ENCODE assay signal across 6 cellular contexts in the genomic region with DNA sequence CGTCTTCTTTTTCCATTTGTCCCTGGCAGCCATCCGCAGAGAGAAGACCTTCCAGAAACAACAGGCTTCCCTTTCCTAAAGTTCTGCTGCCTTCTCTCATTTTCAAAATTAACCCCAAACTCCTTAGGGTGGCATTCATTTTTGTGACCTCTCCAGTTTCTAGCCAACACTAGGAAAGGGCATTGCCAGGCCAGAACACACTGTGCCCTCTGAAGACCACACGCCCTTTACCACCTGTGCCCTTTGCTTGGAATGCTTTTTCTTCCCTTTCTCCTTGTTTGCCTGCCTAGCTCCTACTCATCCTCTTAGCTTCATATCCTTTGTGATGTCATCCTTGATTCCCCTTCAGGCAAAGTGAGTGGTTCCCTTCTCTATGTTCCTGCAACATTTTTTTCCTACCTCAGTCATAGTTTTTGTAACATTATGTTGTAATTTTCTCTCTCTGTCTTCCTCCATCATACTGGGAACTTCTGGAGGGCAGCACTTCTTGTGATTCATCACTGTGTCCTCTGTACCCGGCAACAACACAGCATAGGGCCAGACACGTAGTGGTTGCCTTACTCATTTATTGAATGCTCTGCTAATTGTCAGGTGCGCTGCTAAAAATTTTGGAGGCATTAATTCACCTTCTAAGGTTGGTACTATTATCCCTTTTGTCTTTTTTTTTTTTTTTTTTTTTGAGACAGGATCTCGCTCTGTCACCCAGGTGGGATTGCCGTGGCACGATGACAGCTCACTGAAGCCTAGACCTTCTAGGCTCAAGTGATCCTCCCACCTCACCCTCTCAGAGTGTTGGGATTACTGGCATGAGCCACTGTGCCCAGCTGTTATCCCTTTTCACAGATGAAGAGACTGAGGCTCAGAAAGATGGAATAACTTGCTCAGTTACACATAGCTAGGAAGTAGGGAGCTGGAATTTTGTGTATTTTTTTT. TPM values are rescaled to one million over a fixed set of nuclear protein-coding genes. Genes with fewer than 3 reads are reported as not detected.
DNase-seq lines count a peak whose midpoint lies in the region; TF ChIP-seq lines count a peak whose summit lies in the region.

No MANE protein-coding gene starts in this region.

- H3K27me3 ChIP-seq in prostate gland (replicated peaks; ENCODE audit: insufficient read depth) = no peaks in the 10 kb centered on the region

- no peak for TF ChIP-seq POLR2A in prostate gland (IDR thresholded peaks at IDR 0.05)

- 54% methylated on average over 9 of the region's 9 CpGs for WGBS in prostate gland

- no peak for DNase-seq in LNCaP clone FGC (ENCODE audit: low read depth)
- peak; percentile 31 for DNase-seq in dedifferentiated amniotic fluid mesenchymal stem cell (ENCODE audit: extremely low spot score)
- no peak for DNase-seq in prostate gland (ENCODE audit: low spot score)
- no peak for DNase-seq in retina
- DNase-seq in cerebellum (ENCODE audit: low spot score) = no peak
- DNase-seq in nucleus accumbens (lab: John Stamatoyannopoulos, UW) = no peak

- intact Hi-C loops in prostate gland (cut with DNase I) = no loop called here

- H3K36me3 ChIP-seq in prostate gland = peaks cover 5 to 18% of the 10 kb centered on the region in 2 donors

- TF ChIP-seq CTCF in LNCaP clone FGC (IDR thresholded peaks at IDR 0.05; ENCODE audit: control insufficient read depth, extremely low read depth, insufficient read depth) (no peak), prostate gland (IDR thresholded peaks at IDR 0.05) (no peak)

- H3K4me1 ChIP-seq in prostate gland (replicated peaks) = peaks cover 3% of the 10 kb centered on the region

- peak overlapping the region; percentile 96 to 98 for H3K27ac ChIP-seq in prostate gland

- no peaks in the 10 kb centered on the region for H3K9me3 ChIP-seq in prostate gland

- H3K4me3 ChIP-seq in LNCaP clone FGC (ENCODE audit: low read depth, low read length) (peak overlapping the region; percentile 71), prostate gland (peak overlapping the region; percentile 66 to 83)

RNA-seq across cellular contexts. Expression of a gene that starts 1.0 kb away (rescaled TPM):
- total RNA-seq in prostate gland (100 to 1,000 TPM in 1 of 2 donors, 10 to 100 TPM in 1; 92.6 to 115 TPM), cerebellum (32.1 TPM)

RNA-seq across cellular contexts. Expression of a gene that starts 10.3 kb away (rescaled TPM):
- 10 to 100 TPM; 78.5 to 80.6 TPM for total RNA-seq in prostate gland
- 16.9 TPM for total RNA-seq in cerebellum

RNA-seq across cellular contexts. Expression of a gene that starts 17.0 kb away (rescaled TPM):
- total RNA-seq in prostate gland = 100 to 1,000 TPM in 1 of 2 donors, 10 to 100 TPM in 1; 29.9 to 118 TPM
- total RNA-seq in cerebellum = 0.18 TPM

RNA-seq across cellular contexts. Expression of a gene that starts 23.9 kb away (rescaled TPM):
- total RNA-seq in prostate gland (100 to 1,000 TPM; 106 to 175 TPM), cerebellum (41.4 TPM)

RNA-seq across cellular contexts. Expression of a gene that starts 29.7 kb away (rescaled TPM):
- total RNA-seq in prostate gland (1 to 10 TPM; 2.5 TPM), cerebellum (5.0 TPM)

Comparison
In these comparisons a context has a peak if more than half of its experiments do, and no peak if none do; other contexts are left out.
1. RNA of a gene that starts 17.0 kb away (total RNA-seq): 29.9 to 118 TPM in prostate gland; 0.18 TPM in cerebellum (single experiment); every median in the first group is over 10 times any median in the second.